35 cellular contexts compared by ENCODE assay signal in genomic region chrX:153410328-153410727, GRCh38. TPM values are rescaled to one million over a fixed set of nuclear protein-coding genes. Genes with fewer than 3 reads are reported as not detected.
"Had no signal": no experiment of that assay in that cellular context is flagged by ENCODE, and none has a peak within 500 bp of the region (broad histone marks: within the 10 kb centered on the region; RNA-seq: fewer than 3 reads in every experiment).

No MANE protein-coding gene starts in this region.

- ATAC-seq: activated CD4-positive, alpha-beta T cell treated with anti-CD3 and anti-CD28 coated beads for 36 hours; gastroesophageal sphincter; T-helper 17 cell had no signal

- H3K9me3 Mint-ChIP-seq: activated CD4-positive, alpha-beta memory T cell treated with anti-CD3 and anti-CD28 coated beads, Interleukin-2, amount 10 ng/mL, durations not matched to agents 7 days and 5 days; activated CD4-positive, alpha-beta T cell treated with anti-CD3 and anti-CD28 coated beads, Interleukin-2, amount 10 ng/mL, durations not matched to agents 24 days and 14 days; activated naive CD8-positive, alpha-beta T cell treated with anti-CD3 and anti-CD28 coated beads, Interleukin-2, amount 10 ng/mL, durations not matched to agents 7 days and 5 days; activated T-cell treated with anti-CD3 and anti-CD28 coated beads, Interleukin-2, amount 50 U/mL, for 24 hours; activated T-cell treated with anti-CD3 and anti-CD28 coated beads, Interleukin-2, amount 50 U/mL, for 72 hours; T-helper 2 cell treated with Interferon-gamma antibody and Interleukin-4, amounts not matched to agents 5 μg/mL and 100 μg/mL, for 36 hours had no signal

- H3K4me1 ChIP-seq: colonic mucosa had no signal

- H3K27me3 Mint-ChIP-seq: activated CD4-positive, alpha-beta T cell treated with anti-CD3 and anti-CD28 coated beads for 36 hours; activated CD4-positive, alpha-beta T cell treated with anti-CD3 and anti-CD28 coated beads, Interleukin-2, amount 10 ng/mL, durations not matched to agents 24 days and 14 days; T-helper 17 cell had no signal

- DNase-seq: activated CD4-positive, alpha-beta memory T cell treated with anti-CD3 and anti-CD28 coated beads, Interleukin-2, amount 10 ng/mL, durations not matched to agents 7 days and 5 days; activated CD4-positive, alpha-beta T cell treated with anti-CD3 and anti-CD28 coated beads for 36 hours; activated CD4-positive, alpha-beta T cell treated with anti-CD3 and anti-CD28 coated beads, Interleukin-2, amount 10 ng/mL, durations not matched to agents 24 days and 14 days; activated CD4-positive, CD25-positive, alpha-beta regulatory T cell; activated CD4-positive, CD25-positive, alpha-beta regulatory T cell treated with anti-CD3 and anti-CD28 coated beads, Interleukin-2, amount 50 U/mL, for 72 hours; activated CD8-positive, alpha-beta memory T cell treated with anti-CD3 and anti-CD28 coated beads, Interleukin-2, amount 50 U/mL, for 48 hours; activated gamma-delta T cell; activated naive CD4-positive, alpha-beta T cell treated with anti-CD3 and anti-CD28 coated beads, Interleukin-2, amount 50 U/mL, for 16 hours; activated naive CD4-positive, alpha-beta T cell treated with Interleukin-2 at 50 U/mL for 16 hours; activated naive CD8-positive, alpha-beta T cell treated with anti-CD3 and anti-CD28 coated beads, Interleukin-2, amount 10 ng/mL, durations not matched to agents 7 days and 5 days; activated T-cell treated with anti-CD3 and anti-CD28 coated beads for 4 hours; activated T-cell treated with anti-CD3 and anti-CD28 coated beads, Interleukin-2, amount 50 U/mL, for 72 hours; amniotic stem cell; brain microvascular endothelial cell; caudate nucleus; colonic mucosa; effector CD8-positive, alpha-beta T cell; esophagus squamous epithelium; foreskin melanocyte; T-helper 1 cell; T-helper 17 cell; T1000; WERI-Rb-1 had no signal

- H3K27me3 ChIP-seq: gastroesophageal sphincter had no signal

- H3K36me3 ChIP-seq: brain microvascular endothelial cell, colonic mucosa, esophagus squamous epithelium, gastroesophageal sphincter, WERI-Rb-1 had no signal

- H3K36me3 Mint-ChIP-seq: activated naive CD8-positive, alpha-beta T cell treated with anti-CD3 and anti-CD28 coated beads, Interleukin-2, amount 10 ng/mL, durations not matched to agents 7 days and 5 days had no signal

- H3K27ac Mint-ChIP-seq: activated CD4-positive, alpha-beta memory T cell treated with anti-CD3 and anti-CD28 coated beads, Interleukin-2, amount 10 ng/mL, durations not matched to agents 7 days and 5 days; activated CD4-positive, alpha-beta T cell treated with anti-CD3 and anti-CD28 coated beads for 36 hours; activated CD4-positive, alpha-beta T cell treated with anti-CD3 and anti-CD28 coated beads, Interleukin-2, amount 10 ng/mL, durations not matched to agents 24 days and 14 days; activated T-cell treated with anti-CD3 and anti-CD28 coated beads, Interleukin-2, amount 50 U/mL, for 72 hours; T-helper 17 cell; T-helper 2 cell treated with Interferon-gamma antibody and Interleukin-4, amounts not matched to agents 5 μg/mL and 100 μg/mL, for 36 hours had no signal

- H3K9me3 ChIP-seq: colonic mucosa, esophagus squamous epithelium, gastroesophageal sphincter had no signal

- H3K27ac ChIP-seq: brain microvascular endothelial cell, colonic mucosa, epithelial cell of prostate, esophagus squamous epithelium, WERI-Rb-1 had no signal

RNA-seq across cellular contexts. Expression of gene PNMA6E, which starts 9.2 kb away (rescaled TPM):
- total RNA-seq: activated CD4-positive, alpha-beta memory T cell treated with anti-CD3 and anti-CD28 coated beads, Interleukin-2, amount 10 ng/mL, durations not matched to agents 7 days and 5 days; activated CD4-positive, alpha-beta T cell treated with anti-CD3 and anti-CD28 coated beads for 36 hours; activated CD4-positive, alpha-beta T cell treated with anti-CD3 and anti-CD28 coated beads, Interleukin-2, amount 10 ng/mL, durations not matched to agents 24 days and 14 days; activated naive CD8-positive, alpha-beta T cell treated with anti-CD3 and anti-CD28 coated beads, Interleukin-2, amount 10 ng/mL, durations not matched to agents 7 days and 5 days; activated T-cell treated with anti-CD3 and anti-CD28 coated beads, Interleukin-2, amount 50 U/mL, for 72 hours; astrocyte; bronchial epithelial cell; colonic mucosa; dermis microvascular lymphatic vessel endothelial cell; endothelial cell of umbilical vein; esophagus squamous epithelium; fibroblast of lung; fibroblast of villous mesenchyme; gastroesophageal sphincter; glomerular endothelial cell; T-helper 17 cell had no signal
- polyA plus RNA-seq: endothelial cell of umbilical vein, esophagus, fibroblast of lung had no signal

RNA-seq across cellular contexts. Expression of gene TREX2, which starts 35.5 kb away (rescaled TPM):
- polyA plus RNA-seq: fibroblast of lung had no signal
